In the genomic region with DNA sequence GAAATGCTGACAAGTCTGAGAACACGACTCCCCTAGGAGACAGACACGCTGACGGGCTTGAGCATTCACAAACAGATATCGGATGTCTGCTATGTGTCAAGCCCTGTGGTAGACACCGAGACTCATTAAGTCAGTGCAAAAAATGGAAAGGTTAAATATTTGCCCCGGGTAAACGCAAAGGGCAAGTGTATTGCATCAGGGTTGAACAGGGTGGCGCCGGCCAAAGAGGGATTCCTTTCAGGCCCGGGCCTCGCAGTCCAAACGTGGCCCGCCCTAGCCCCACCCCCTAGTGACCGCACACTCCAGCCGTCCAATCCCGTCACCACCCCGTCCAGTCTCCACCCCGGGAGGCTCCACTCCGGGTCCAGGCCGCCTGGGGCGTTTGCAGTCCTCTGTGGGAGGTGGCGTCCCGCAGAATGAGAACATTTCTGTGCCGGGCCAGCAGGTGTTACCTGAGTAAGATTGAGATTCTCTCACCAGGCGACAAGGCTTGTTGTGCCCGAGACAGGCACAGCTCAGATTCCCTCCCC, we compare ENCODE assay signal across 8 cellular contexts. TPM values are rescaled to one million over a fixed set of nuclear protein-coding genes. Genes with fewer than 3 reads are reported as not detected.
DNase-seq lines count a peak whose midpoint lies in the region; ATAC-seq and TF ChIP-seq lines count a peak whose summit lies in the region.

No MANE protein-coding gene starts in this region.

- peak; percentile 6 for TF ChIP-seq EP300 in ovary (IDR thresholded peaks at IDR 0.05)

- intact Hi-C loops in Right ventricle myocardium inferior (cut with DNase I) (loop anchor here (1.0 kb wide), 1 partner anchor 16 kb away; a partner anchor contains a TSS), ovary (cut with DNase I) (no loop called here), tibial artery (cut with DNase I; ENCODE audit: low total_unique reads) (loop anchor here (5.0 kb wide), 1 partner anchor 337 kb away; a partner anchor contains a TSS)

- DNase-seq in GM10248 (ENCODE audit: extremely low spot score) (peak; percentile 95), HFFc6 (peak; percentile 84), NCI-H1048 (lab: John Stamatoyannopoulos, UW) (peak; percentile 95), SKM-1 treated with dmso at 0.1 percent for 144 hours (lab: John Stamatoyannopoulos, UW; ENCODE audit: unreplicated experiment) (peak; percentile 96), Right ventricle myocardium inferior (ENCODE audit: missing footprints) (peak; percentile 96), ovary (peak; percentile 89 to 96 (median 93)), tibial artery (peak; percentile 95 to 98)

- TF ChIP-seq POLR2A in ovary (IDR thresholded peaks at IDR 0.05), result peak; percentile 93

- H3K9me3 ChIP-seq in ovary (no peaks in the 10 kb centered on the region), tibial artery (no peaks in the 10 kb centered on the region)

- H3K9me3 Mint-ChIP-seq in HFFc6, result no peaks in the 10 kb centered on the region
- no peaks in the 10 kb centered on the region for H3K9me3 Mint-ChIP-seq in activated naive CD8-positive, alpha-beta T cell (ENCODE audit: low read depth)

- TF ChIP-seq CTCF in GM10248 (IDR thresholded peaks at IDR 0.05; ENCODE audit: control extremely low read depth, extremely low read depth, low read depth, missing control alignments) (no peak), HFFc6 (IDR thresholded peaks at IDR 0.05) (no peak), ovary (IDR thresholded peaks at IDR 0.05) (no peak), tibial artery (IDR thresholded peaks at IDR 0.05) (no peak)

- no peaks in the 10 kb centered on the region for H3K27me3 ChIP-seq in ovary
- no peaks in the 10 kb centered on the region for H3K27me3 ChIP-seq in tibial artery

- H3K4me3 ChIP-seq in ovary (peak overlapping the region; percentile 46), tibial artery (peak overlapping the region; percentile 57 to 80)

- POLR2A ChIA-PET in GM10248 (lab: Yijun Ruan, JAX), result interaction anchor here (0.6 to 1.6 kb wide), 2 partner anchors 17 to 1637 kb away, joined by 3 to 4 read pairs; a partner anchor contains a TSS

- peak; percentile 99 for ATAC-seq in Right ventricle myocardium inferior

- peaks cover 15% of the 10 kb centered on the region for H3K27me3 Mint-ChIP-seq in HFFc6 (ENCODE audit: insufficient read depth)
- H3K27me3 Mint-ChIP-seq in activated naive CD8-positive, alpha-beta T cell, result peaks cover 8% of the 10 kb centered on the region

- H3K4me1 Mint-ChIP-seq in HFFc6 (ENCODE audit: low read depth), result peaks cover 25% of the 10 kb centered on the region
- H3K4me1 Mint-ChIP-seq in activated naive CD8-positive, alpha-beta T cell (ENCODE audit: low read depth), result peaks cover 13% of the 10 kb centered on the region

- no peaks in the 10 kb centered on the region for H3K36me3 ChIP-seq in ovary
- no peaks in the 10 kb centered on the region for H3K36me3 ChIP-seq in tibial artery

- CTCF ChIA-PET in GM10248 (lab: Yijun Ruan, JAX), result interaction anchor here (2.1 to 4.6 kb wide), 3 partner anchors 13 to 20 kb away, joined by 6 to 31 read pairs (median 8); a partner anchor contains a TSS

- 5 to 7% (median 5%) methylated on average over 26 of the region's 26 CpGs for WGBS in ovary, 3 donors

- peak overlapping the region; percentile 87 for H3K4me3 Mint-ChIP-seq in HFFc6
- H3K4me3 Mint-ChIP-seq in activated naive CD8-positive, alpha-beta T cell, result peak overlapping the region; percentile 81

- H3K27ac Mint-ChIP-seq in HFFc6, result peak overlapping the region; percentile 40
- peak overlapping the region; percentile 61 for H3K27ac Mint-ChIP-seq in activated naive CD8-positive, alpha-beta T cell

- peaks cover 2% of the 10 kb centered on the region for H3K4me1 ChIP-seq in ovary (ENCODE audit: insufficient read depth)
- H3K4me1 ChIP-seq in tibial artery, result peaks cover 0 to 12% (median 8%) of the 10 kb centered on the region in 4 donors

- no peaks in the 10 kb centered on the region for H3K36me3 Mint-ChIP-seq in HFFc6 (ENCODE audit: low read depth)
- no peaks in the 10 kb centered on the region for H3K36me3 Mint-ChIP-seq in activated naive CD8-positive, alpha-beta T cell

- H3K27ac ChIP-seq in ovary (peak overlapping the region; percentile 59 to 76), tibial artery (peak overlapping the region; percentile 71 to 97)

RNA-seq across cellular contexts. Expression of a gene that starts 16.3 kb away (rescaled TPM):
- 10 to 100 TPM; 60.3 to 72.7 (median 64.9) TPM for total RNA-seq in HFFc6 (2021; fragmentation: NEBNext Ultra II Directional; extraction: Animal tissue kit (Norgen Biotek cat#: 25700))
- total RNA-seq in Right ventricle myocardium inferior, result 26.6 TPM
- total RNA-seq in ovary, result 100 to 1,000 TPM in 1 of 7 donors, 10 to 100 TPM in 6; 65.5 to 101 (median 88.8) TPM
- polyA plus RNA-seq in ovary, result 100 to 1,000 TPM in 1 of 2 donors, 10 to 100 TPM in 1; 49.5 to 114 TPM

RNA-seq across cellular contexts. Expression of a gene that starts 20.0 kb away (rescaled TPM):
- total RNA-seq in HFFc6 (2021; fragmentation: NEBNext Ultra II Directional; extraction: Animal tissue kit (Norgen Biotek cat#: 25700)), result not detected
- total RNA-seq in Right ventricle myocardium inferior (not detected), ovary (1 to 10 TPM in 1 of 7 donors, under 1 TPM in 4, not detected in 2; 0.05 to 1.6 (median 0.23) TPM)
- under 1 TPM; 0.51 to 0.95 TPM for polyA plus RNA-seq in ovary

RNA-seq across cellular contexts. Expression of a gene that starts 43.6 kb away (rescaled TPM):
- not detected for total RNA-seq in HFFc6 (2021; fragmentation: NEBNext Ultra II Directional; extraction: Animal tissue kit (Norgen Biotek cat#: 25700))
- not detected for total RNA-seq in Right ventricle myocardium inferior
- not detected for total RNA-seq in ovary
- under 1 TPM in 1 of 2 donors, not detected in 1; 0.06 TPM for polyA plus RNA-seq in ovary

RNA-seq across cellular contexts. Expression of a gene that starts 58.4 kb away (rescaled TPM):
- total RNA-seq in HFFc6 (2021; fragmentation: NEBNext Ultra II Directional; extraction: Animal tissue kit (Norgen Biotek cat#: 25700)), result not detected
- total RNA-seq in Right ventricle myocardium inferior (not detected), ovary (under 1 TPM in 1 of 7 donors, not detected in 6; 0.05 TPM)
- under 1 TPM; 0.01 to 0.05 TPM for polyA plus RNA-seq in ovary

Comparison
In these comparisons a context has a peak if more than half of its experiments do, and no peak if none do; other contexts are left out.
1. Peak in every context shown above with its lines: DNase-seq, ATAC-seq, H3K4me3 ChIP-seq and H3K27ac ChIP-seq.
2. intact Hi-C loops: an anchor here in Right ventricle myocardium inferior (1.0 kb wide) and tibial artery (5.0 kb wide); none called in ovary.